In genomic region chr9:128102196-128102595, GRCh38 we compare ENCODE assay signal across 18 cellular contexts. TPM values are rescaled to one million over a fixed set of nuclear protein-coding genes. Genes with fewer than 3 reads are reported as not detected.
DNase-seq lines count a peak whose midpoint lies in the region; ATAC-seq and TF ChIP-seq lines count a peak whose summit lies in the region.
"Had no signal": no experiment of that assay in that cellular context is flagged by ENCODE, and none has a peak within 500 bp of the region (broad histone marks: within the 10 kb centered on the region; RNA-seq: fewer than 3 reads in every experiment).

No MANE protein-coding gene starts in this region.

- WGBS in adrenal gland, 4 donors, result 83 to 87% (median 86%) methylated on average over 9 to 13 of the region's 13 CpGs

- H3K27ac Mint-ChIP-seq in activated CD4-positive, alpha-beta T cell treated with anti-CD3 and anti-CD28 coated beads, Interleukin-2, amount 10 ng/mL, durations not matched to agents 7 days and 5 days, result peak overlapping the region; percentile 34
- H3K27ac Mint-ChIP-seq in stimulated activated effector memory CD8-positive, alpha-beta T cell treated with anti-CD3 and anti-CD28 coated beads, Interleukin-12 subunit alpha, Interleukin-12 subunit beta, amount 100 ng/mL, for 72 hours, result peak overlapping the region; percentile 84

- no peaks in the 10 kb centered on the region for H3K9me3 Mint-ChIP-seq in activated CD4-positive, alpha-beta T cell treated with anti-CD3 and anti-CD28 coated beads, Interleukin-2, amount 10 ng/mL, durations not matched to agents 7 days and 5 days
- H3K9me3 Mint-ChIP-seq in stimulated activated effector memory CD8-positive, alpha-beta T cell treated with anti-CD3 and anti-CD28 coated beads, Interleukin-12 subunit alpha, Interleukin-12 subunit beta, amount 100 ng/mL, for 72 hours, result no peaks in the 10 kb centered on the region
- H3K9me3 Mint-ChIP-seq: activated T-helper 1 cell treated with anti-CD3 and anti-CD28 coated beads, Interleukin-12 subunit alpha, Interleukin-12 subunit beta, Interleukin-2, Interleukin-4 antibody, amounts not matched to agents 30 ng/mL and 10 ng/mL and 1 ng/mL, durations not matched to agents 14 hours and 24 hours and 36 hours had no signal

- intact Hi-C loops in adrenal gland (cut with DNase I) (no loop called here), mucosa of descending colon (cut with DNase I, micrococcal nuclease) (no loop called here)

- H3K4me1 Mint-ChIP-seq in activated CD4-positive, alpha-beta T cell treated with anti-CD3 and anti-CD28 coated beads, Interleukin-2, amount 10 ng/mL, durations not matched to agents 7 days and 5 days, result peaks cover 56% of the 10 kb centered on the region
- H3K4me1 Mint-ChIP-seq in stimulated activated effector memory CD8-positive, alpha-beta T cell treated with anti-CD3 and anti-CD28 coated beads, Interleukin-12 subunit alpha, Interleukin-12 subunit beta, amount 100 ng/mL, for 72 hours, result peaks cover 41% of the 10 kb centered on the region

- H3K27me3 ChIP-seq in adrenal gland, result no peaks in the 10 kb centered on the region
- H3K27me3 ChIP-seq: ovary, transverse colon had no signal

- H3K4me1 ChIP-seq in adrenal gland (replicated peaks in 1 of 2), result peaks cover 47 to 63% of the 10 kb centered on the region in 2 donors
- H3K4me1 ChIP-seq in mucosa of descending colon (ENCODE audit: low read depth), result peaks cover 48% of the 10 kb centered on the region

- no peak overlapping the region for H3K4me3 Mint-ChIP-seq in activated CD4-positive, alpha-beta T cell treated with anti-CD3 and anti-CD28 coated beads, Interleukin-2, amount 10 ng/mL, durations not matched to agents 7 days and 5 days
- no peak overlapping the region for H3K4me3 Mint-ChIP-seq in stimulated activated effector memory CD8-positive, alpha-beta T cell treated with anti-CD3 and anti-CD28 coated beads, Interleukin-12 subunit alpha, Interleukin-12 subunit beta, amount 100 ng/mL, for 72 hours
- H3K4me3 Mint-ChIP-seq: activated T-helper 1 cell treated with anti-CD3 and anti-CD28 coated beads, Interleukin-12 subunit alpha, Interleukin-12 subunit beta, Interleukin-2, Interleukin-4 antibody, amounts not matched to agents 30 ng/mL and 10 ng/mL and 1 ng/mL, durations not matched to agents 14 hours and 24 hours and 36 hours had no signal

- H3K4me3 ChIP-seq in adrenal gland, result no peak overlapping the region
- H3K4me3 ChIP-seq in mucosa of descending colon, result no peak overlapping the region
- H3K4me3 ChIP-seq: ovary, transverse colon had no signal

- no peak for ATAC-seq in mucosa of descending colon
- no peak for ATAC-seq in stimulated activated effector memory CD8-positive, alpha-beta T cell treated with anti-CD3 and anti-CD28 coated beads, Interleukin-12 subunit alpha, Interleukin-12 subunit beta, amount 100 ng/mL, for 72 hours
- no peak for ATAC-seq in HG02678 (IDR thresholded peaks at IDR 0.05; ENCODE audit: unreplicated experiment)
- ATAC-seq: Right ventricle myocardium inferior had no signal

- H3K9me3 ChIP-seq in adrenal gland (replicated peaks in 1 of 3) (no peaks in the 10 kb centered on the region), mucosa of descending colon (no peaks in the 10 kb centered on the region)
- H3K9me3 ChIP-seq: ovary, transverse colon had no signal

- POLR2A ChIA-PET in activated CD4-positive, alpha-beta T cell treated with anti-CD3 and anti-CD28 coated beads, Interleukin-2, amount 10 ng/mL, durations not matched to agents 7 days and 5 days (lab: Charles Lee), result no interaction called here

- no peak for DNase-seq in activated CD4-positive, alpha-beta T cell treated with anti-CD3 and anti-CD28 coated beads, Interleukin-2, amount 10 ng/mL, durations not matched to agents 7 days and 5 days
- DNase-seq in activated CD4-positive, alpha-beta T cell treated with anti-CD3 and anti-CD28 coated beads for 48 hours, result no peak
- DNase-seq in adrenal gland (no peak), mucosa of descending colon (peak in 2 of 3 donors; percentile 31 to 40), nucleus accumbens (lab: John Stamatoyannopoulos, UW) (no peak), NOMO-1 treated with DMSO at 0.1 percent for 48 hours (lab: John Stamatoyannopoulos, UW; ENCODE audit: unreplicated experiment) (no peak)
- DNase-seq in stimulated activated effector memory CD8-positive, alpha-beta T cell treated with anti-CD3 and anti-CD28 coated beads, Interleukin-12 subunit alpha, Interleukin-12 subunit beta, amount 100 ng/mL, for 72 hours (ENCODE audit: low spot score in 2 of 2), result no peak
- DNase-seq: activated CD4-positive, alpha-beta T cell treated with anti-CD3 and anti-CD28 coated beads for 4 hours; mammary epithelial cell; MV-4-11; transverse colon had no signal

- peaks cover 46% of the 10 kb centered on the region for H3K36me3 Mint-ChIP-seq in activated CD4-positive, alpha-beta T cell treated with anti-CD3 and anti-CD28 coated beads, Interleukin-2, amount 10 ng/mL, durations not matched to agents 7 days and 5 days (ENCODE audit: low read depth)
- peaks cover 53% of the 10 kb centered on the region for H3K36me3 Mint-ChIP-seq in stimulated activated effector memory CD8-positive, alpha-beta T cell treated with anti-CD3 and anti-CD28 coated beads, Interleukin-12 subunit alpha, Interleukin-12 subunit beta, amount 100 ng/mL, for 72 hours

- TF ChIP-seq POLR2A in adrenal gland (IDR thresholded peaks at IDR 0.05), result no peak

- H3K36me3 ChIP-seq in adrenal gland (replicated peaks in 1 of 2), result peaks cover 0 to 59% of the 10 kb centered on the region in 2 donors
- H3K36me3 ChIP-seq in mucosa of descending colon (ENCODE audit: low read depth), result peaks cover 20% of the 10 kb centered on the region
- H3K36me3 ChIP-seq: ovary had no signal

- peak overlapping the region in 3 of 5 donors; percentile 24 to 98 (median 92) for H3K27ac ChIP-seq in adrenal gland
- H3K27ac ChIP-seq: transverse colon had no signal

- CTCF ChIA-PET in activated CD4-positive, alpha-beta T cell treated with anti-CD3 and anti-CD28 coated beads, Interleukin-2, amount 10 ng/mL, durations not matched to agents 7 days and 5 days (lab: Charles Lee), result interaction anchor here (7.7 kb wide), 1 partner anchor 14 kb away, joined by 54 read pairs; no protein-coding TSS in a partner anchor

- TF ChIP-seq CTCF in adrenal gland (IDR thresholded peaks at IDR 0.05) (no peak), mucosa of descending colon (IDR thresholded peaks at IDR 0.05) (no peak)

- no peaks in the 10 kb centered on the region for H3K27me3 Mint-ChIP-seq in activated CD4-positive, alpha-beta T cell treated with anti-CD3 and anti-CD28 coated beads, Interleukin-2, amount 10 ng/mL, durations not matched to agents 7 days and 5 days

RNA-seq across cellular contexts. Expression of gene PTGES2, which starts 25.3 kb away (rescaled TPM):
- 10 to 100 TPM; 57.2 to 59.9 TPM for total RNA-seq in activated CD4-positive, alpha-beta T cell treated with anti-CD3 and anti-CD28 coated beads, Interleukin-2, amount 10 ng/mL, durations not matched to agents 7 days and 5 days
- total RNA-seq in adrenal gland (100 to 1,000 TPM in 4 of 8 donors, 10 to 100 TPM in 4; 82.5 to 147 (median 101) TPM), mucosa of descending colon (10 to 100 TPM; 65.3 to 99.7 (median 90.6) TPM)
- 100 to 1,000 TPM in 2 of 3 donors, 10 to 100 TPM in 1; 69.5 to 104 (median 101) TPM for polyA plus RNA-seq in adrenal gland

RNA-seq across cellular contexts. Expression of gene SLC25A25, which starts 34.2 kb away (rescaled TPM):
- total RNA-seq in activated CD4-positive, alpha-beta T cell treated with anti-CD3 and anti-CD28 coated beads, Interleukin-2, amount 10 ng/mL, durations not matched to agents 7 days and 5 days, result 10 to 100 TPM; 14.6 to 18.4 TPM
- total RNA-seq in adrenal gland, result 10 to 100 TPM; 11.4 to 60.6 (median 25.5) TPM
- polyA plus RNA-seq in adrenal gland, result 10 to 100 TPM; 13.6 to 14.1 (median 13.9) TPM
- total RNA-seq in mucosa of descending colon, result 10 to 100 TPM; 19.1 to 27.3 (median 21.3) TPM

RNA-seq across cellular contexts. Expression of gene NAIF1, which starts 35.1 kb away (rescaled TPM):
- total RNA-seq in activated CD4-positive, alpha-beta T cell treated with anti-CD3 and anti-CD28 coated beads, Interleukin-2, amount 10 ng/mL, durations not matched to agents 7 days and 5 days, result 10 to 100 TPM; 13.9 to 14.2 TPM
- total RNA-seq in adrenal gland (10 to 100 TPM in 6 of 8 donors, 1 to 10 TPM in 2; 8.0 to 20.7 (median 12.2) TPM), mucosa of descending colon (10 to 100 TPM; 10.4 to 12.6 (median 11.9) TPM)
- polyA plus RNA-seq in adrenal gland, result 10 to 100 TPM in 2 of 3 donors, 1 to 10 TPM in 1; 6.6 to 12.8 (median 10.8) TPM

RNA-seq across cellular contexts. Expression of gene LCN2, which starts 47.1 kb away (rescaled TPM):
- not detected for total RNA-seq in activated CD4-positive, alpha-beta T cell treated with anti-CD3 and anti-CD28 coated beads, Interleukin-2, amount 10 ng/mL, durations not matched to agents 7 days and 5 days
- total RNA-seq in adrenal gland (10 to 100 TPM in 1 of 8 donors, 1 to 10 TPM in 4, not detected in 3; 1.0 to 48.2 (median 1.2) TPM), mucosa of descending colon (100 to 1,000 TPM in 1 of 3 donors, 10 to 100 TPM in 2; 16.8 to 456 (median 20.5) TPM)
- 1 to 10 TPM in 2 of 3 donors, under 1 TPM in 1; 0.37 to 1.9 (median 1.7) TPM for polyA plus RNA-seq in adrenal gland
- total RNA-seq: activated T-helper 1 cell treated with anti-CD3 and anti-CD28 coated beads, Interleukin-12 subunit alpha, Interleukin-12 subunit beta, Interleukin-2, Interleukin-4 antibody, amounts not matched to agents 30 ng/mL and 10 ng/mL and 1 ng/mL, durations not matched to agents 14 hours and 24 hours and 36 hours; dermis microvascular lymphatic vessel endothelial cell; fibroblast of lung; Right ventricle myocardium inferior; T-helper 2 cell treated with Interferon-gamma antibody and Interleukin-4, amounts not matched to agents 100 ng/mL and 5 ng/mL, for 36 hours had no signal
- polyA plus RNA-seq: fibroblast of lung had no signal

RNA-seq across cellular contexts. Expression of gene BBLN, which starts 57.9 kb away (rescaled TPM):
- 10 to 100 TPM; 92.5 to 94.2 TPM for total RNA-seq in activated CD4-positive, alpha-beta T cell treated with anti-CD3 and anti-CD28 coated beads, Interleukin-2, amount 10 ng/mL, durations not matched to agents 7 days and 5 days
- total RNA-seq in adrenal gland, result 1,000 to 10,000 TPM in 4 of 8 donors, 100 to 1,000 TPM in 4; 199 to 1,914 (median 666) TPM
- polyA plus RNA-seq in adrenal gland, result 100 to 1,000 TPM in 2 of 3 donors, 1 to 10 TPM in 1; 5.5 to 924 (median 522) TPM
- total RNA-seq in mucosa of descending colon, result 10 to 100 TPM; 33.7 to 46.8 (median 37.6) TPM

Comparison
In these comparisons a context has a peak if more than half of its experiments do, and no peak if none do; other contexts are left out.
1. DNase-seq: peak in mucosa of descending colon (2 of 3); none in activated CD4-positive, alpha-beta T cell treated with anti-CD3 and anti-CD28 coated beads, Interleukin-2, amount 10 ng/mL, durations not matched to agents 7 days and 5 days (single experiment), activated CD4-positive, alpha-beta T cell treated with anti-CD3 and anti-CD28 coated beads for 48 hours (single experiment), adrenal gland (0 of 7), stimulated activated effector memory CD8-positive, alpha-beta T cell treated with anti-CD3 and anti-CD28 coated beads, Interleukin-12 subunit alpha, Interleukin-12 subunit beta, amount 100 ng/mL, for 72 hours (0 of 2), nucleus accumbens (0 of 56) and NOMO-1 treated with DMSO at 0.1 percent for 48 hours (single experiment).